ENCODE assay signal across 8 cellular contexts in the genomic region with DNA sequence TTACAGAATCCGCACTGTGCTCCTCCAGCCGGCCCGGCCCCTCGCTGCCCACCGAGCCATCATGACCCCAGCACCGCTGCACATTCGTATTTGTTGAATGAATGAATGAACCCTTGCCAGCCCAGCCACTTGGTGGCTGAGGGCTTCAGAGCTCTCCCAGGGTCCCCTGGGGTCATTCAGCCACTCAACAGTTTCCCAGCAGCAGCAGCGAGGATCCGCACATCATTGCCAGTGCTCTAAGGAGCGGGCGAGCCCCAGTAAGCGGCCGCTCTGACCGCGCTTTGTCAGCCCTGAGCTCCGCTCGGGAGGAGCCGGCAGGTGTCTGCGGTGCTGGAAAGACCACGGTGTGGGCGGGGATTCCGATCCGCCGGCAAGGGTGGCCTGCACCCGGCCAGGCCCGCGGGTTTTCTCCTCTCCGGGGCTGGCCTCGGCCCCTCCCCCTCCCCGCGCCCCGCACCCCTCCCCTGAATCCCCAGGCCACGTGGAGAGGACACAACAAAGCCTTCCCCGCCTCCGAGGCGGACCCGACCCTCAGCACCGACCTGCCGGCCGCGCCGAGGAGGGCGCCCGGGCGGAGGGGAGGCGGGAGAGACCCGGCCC. TPM values are rescaled to one million over a fixed set of nuclear protein-coding genes. Genes with fewer than 3 reads are reported as not detected.
DNase-seq lines count a peak whose midpoint lies in the region; ATAC-seq and TF ChIP-seq lines count a peak whose summit lies in the region.

No MANE protein-coding gene starts in this region.

- peak overlapping the region; percentile 62 for H3K4me3 ChIP-seq in retinal pigment epithelial cell (ENCODE audit: low read length)

- no peaks in the 10 kb centered on the region for H3K9me3 Mint-ChIP-seq in activated naive CD4-positive, alpha-beta T cell treated with anti-CD3 and anti-CD28 coated beads for 36 hours

- intact Hi-C loops in activated naive CD4-positive, alpha-beta T cell treated with anti-CD3 and anti-CD28 coated beads for 36 hours (cut with micrococcal nuclease): loop anchor here (1.0 to 5.0 kb wide), 3 partner anchors 8 to 686 kb away; partner anchors contain the start of gene ATP6V1E1
- intact Hi-C loops in left cardiac atrium (cut with DNase I): no loop called here

- DNase-seq in GM13976 (ENCODE audit: low spot score) (peak; percentile 77), RKO (ENCODE audit: low spot score) (peak; percentile 44), left cardiac atrium (peak; percentile 50), retinal pigment epithelial cell (ENCODE audit: low read depth) (no peak), epidermal melanocyte (ENCODE audit: insufficient read length, low spot score) (no peak), AML-193 (lab: John Stamatoyannopoulos, UW) (no peak)
- peak; percentile 79 for DNase-seq in activated naive CD4-positive, alpha-beta T cell treated with anti-CD3 and anti-CD28 coated beads for 36 hours

- CTCF ChIA-PET in activated naive CD4-positive, alpha-beta T cell treated with anti-CD3 and anti-CD28 coated beads for 36 hours (lab: Charles Lee): interaction anchor here (1.4 to 3.0 kb wide), 5 partner anchors 8 to 56 kb away, joined by 3 to 15 read pairs (median 5); no protein-coding TSS in a partner anchor

- H3K36me3 Mint-ChIP-seq in activated naive CD4-positive, alpha-beta T cell treated with anti-CD3 and anti-CD28 coated beads for 36 hours (ENCODE audit: low read depth): no peaks in the 10 kb centered on the region

- ATAC-seq in HG03432 (IDR thresholded peaks at IDR 0.05; ENCODE audit: unreplicated experiment): peak; percentile 36
- ATAC-seq in left cardiac atrium: peak; percentile 38 to 62

- H3K27me3 Mint-ChIP-seq in activated naive CD4-positive, alpha-beta T cell treated with anti-CD3 and anti-CD28 coated beads for 36 hours (ENCODE audit: low read depth): no peaks in the 10 kb centered on the region

- in situ Hi-C loops in GM13976 (cut with MboI; ENCODE audit: low sequenced_read_pairs, unreplicated experiment): no loop called here

- TF ChIP-seq CTCF in GM13976 (IDR thresholded peaks at IDR 0.05; ENCODE audit: borderline replicate concordance, control extremely low read depth, extremely low read depth, insufficient read depth, missing control alignments): no peak
- TF ChIP-seq CTCF in retinal pigment epithelial cell (conservative IDR thresholded peaks at IDR 0.05; ENCODE audit: low read depth, low read length): no peak

- peak overlapping the region; percentile 66 for H3K27ac Mint-ChIP-seq in activated naive CD4-positive, alpha-beta T cell treated with anti-CD3 and anti-CD28 coated beads for 36 hours

- peak overlapping the region; percentile 82 for H3K4me3 Mint-ChIP-seq in activated naive CD4-positive, alpha-beta T cell treated with anti-CD3 and anti-CD28 coated beads for 36 hours

- peaks cover 76% of the 10 kb centered on the region for H3K4me1 Mint-ChIP-seq in activated naive CD4-positive, alpha-beta T cell treated with anti-CD3 and anti-CD28 coated beads for 36 hours (ENCODE audit: low read depth)

RNA-seq across cellular contexts. Expression of gene BID, which starts 0.6 kb away (rescaled TPM):
- 10 to 100 TPM; 53.0 to 63.7 TPM for total RNA-seq in activated naive CD4-positive, alpha-beta T cell treated with anti-CD3 and anti-CD28 coated beads for 36 hours
- 10 to 100 TPM; 14.1 to 15.4 TPM for total RNA-seq in left cardiac atrium

Comparison
In these comparisons a context has a peak if more than half of its experiments do, and no peak if none do; other contexts are left out.
1. DNase-seq: peak in GM13976 (single experiment), RKO (single experiment), activated naive CD4-positive, alpha-beta T cell treated with anti-CD3 and anti-CD28 coated beads for 36 hours (single experiment) and left cardiac atrium (single experiment); none in retinal pigment epithelial cell (single experiment), epidermal melanocyte (single experiment) and AML-193 (0 of 2).